In genomic region chr11:134355656-134356055, GRCh38 we compare ENCODE assay signal across 20 cellular contexts. TPM values are rescaled to one million over a fixed set of nuclear protein-coding genes. Genes with fewer than 3 reads are reported as not detected.
DNase-seq lines count a peak whose midpoint lies in the region; ATAC-seq, FAIRE-seq and TF ChIP-seq lines count a peak whose summit lies in the region.
"Had no signal": no experiment of that assay in that cellular context is flagged by ENCODE, and none has a peak within 500 bp of the region (broad histone marks: within the 10 kb centered on the region; RNA-seq: fewer than 3 reads in every experiment).

No MANE protein-coding gene starts in this region.

- H3K27ac Mint-ChIP-seq in mesothelial cell of epicardium = peak overlapping the region; percentile 1
- H3K27ac Mint-ChIP-seq: H9 had no signal

- H3K4me3 ChIP-seq in bronchial epithelial cell (ENCODE audit: low read depth, low read length) (no peak overlapping the region), transverse colon (no peak overlapping the region), trophoblast cell (ENCODE audit: low read depth, low read length) (no peak overlapping the region)
- H3K4me3 ChIP-seq: A549 had no signal

- H3K4me3 Mint-ChIP-seq in mesothelial cell of epicardium = no peak overlapping the region
- H3K4me3 Mint-ChIP-seq: H9 had no signal

- no peaks in the 10 kb centered on the region for H3K36me3 ChIP-seq in bronchial epithelial cell (ENCODE audit: control insufficient read depth, insufficient read depth, low read length)
- H3K36me3 ChIP-seq in transverse colon = no peaks in the 10 kb centered on the region
- H3K36me3 ChIP-seq in trophoblast cell (ENCODE audit: control insufficient read depth in 1 of 2, insufficient read depth in 2 of 2, low read length in 2 of 2) = no peaks in the 10 kb centered on the region

- H3K27me3 ChIP-seq in bronchial epithelial cell (ENCODE audit: control insufficient read depth, insufficient read depth, low read length) (no peaks in the 10 kb centered on the region), transverse colon (no peaks in the 10 kb centered on the region), trophoblast cell (ENCODE audit: insufficient read depth, low read length) (no peaks in the 10 kb centered on the region)

- DNase-seq in GM12892 (ENCODE audit: insufficient read length) (no peak), bronchial epithelial cell (ENCODE audit: low read depth) (peak; percentile 64), mesothelial cell of epicardium (ENCODE audit: low spot score in 2 of 2, unreplicated experiment in 2 of 2) (no peak), transverse colon (no peak), trophoblast cell (no peak)
- no peak for DNase-seq in activated CD4-positive, CD25-positive, alpha-beta regulatory T cell treated with anti-CD3 and anti-CD28 coated beads, Interleukin-2, amount 50 U/mL, for 72 hours
- DNase-seq: C1 segment of cervical spinal cord; COR-L47; EL; H9; IMR-90; Kasumi-1; NCI-H187 treated with DMSO at 0.1 percent for 48 hours; NCI-H526 treated with DMSO at 0.1 percent for 48 hours; NK-92 treated with Interleukin-12 subunit alpha and Interleukin-12 subunit beta, amount 100 ng/mL, for 24 hours; SHP77 treated with DMSO at 0.1 percent for 48 hours had no signal

- peak; percentile 77 for TF ChIP-seq EP300 in transverse colon (IDR thresholded peaks at IDR 0.05; ENCODE audit: low read depth)

- FAIRE-seq in GM12892 (lab: Jason Lieb, UNC) (peak; percentile 21), bronchial epithelial cell (lab: Jason Lieb, UNC) (no peak)
- FAIRE-seq: A549 had no signal

- H3K79me2 ChIP-seq in trophoblast cell (ENCODE audit: control insufficient read depth, insufficient read depth, low read length, poor library complexity) = no peaks in the 10 kb centered on the region

- no peak overlapping the region for H2AK5ac ChIP-seq in trophoblast cell (ENCODE audit: low read length)

- H3K4me2 ChIP-seq in trophoblast cell (ENCODE audit: low read length) = no peak overlapping the region
- H3K4me2 ChIP-seq: A549 had no signal

- no peak overlapping the region for H2BK120ac ChIP-seq in trophoblast cell (ENCODE audit: insufficient read depth, low read length, poor library complexity)

- TF ChIP-seq POLR2A in GM12892 (IDR thresholded peaks at IDR 0.05; ENCODE audit: low read depth, low read length) (no peak), transverse colon (IDR thresholded peaks at IDR 0.05) (no peak)

- peaks cover 7% of the 10 kb centered on the region for H3K36me3 Mint-ChIP-seq in mesothelial cell of epicardium

- H4K91ac ChIP-seq in trophoblast cell (ENCODE audit: low read depth, low read length) = no peak overlapping the region

- H3K27me3 Mint-ChIP-seq in mesothelial cell of epicardium (ENCODE audit: low read depth) = no peaks in the 10 kb centered on the region

- in situ Hi-C loops in transverse colon (cut with MboI; ENCODE audit: low pct_ligation_motif_present in 1 of 4, low pct_unique_long_range_greater_than_20kb in 1 of 4, low sequenced_read_pairs in 3 of 4) = no loop called here

- H3K14ac ChIP-seq in trophoblast cell (ENCODE audit: low read length) = no peak overlapping the region

- H4K12ac ChIP-seq in trophoblast cell (ENCODE audit: low read depth, low read length) = no peak overlapping the region

- no peaks in the 10 kb centered on the region for H3K9me3 ChIP-seq in transverse colon
- peaks cover 1% of the 10 kb centered on the region for H3K9me3 ChIP-seq in trophoblast cell (ENCODE audit: insufficient read depth, low read depth, low read length)
- H3K9me3 ChIP-seq: A549 had no signal

- H3K23ac ChIP-seq in trophoblast cell (ENCODE audit: low read length) = no peak overlapping the region

- H3K18ac ChIP-seq in trophoblast cell (ENCODE audit: low read length) = no peak overlapping the region

- peak overlapping the region in 3 of 4 donors; percentile 39 to 51 (median 40) for H3K27ac ChIP-seq in transverse colon
- no peak overlapping the region for H3K27ac ChIP-seq in trophoblast cell (ENCODE audit: low read depth, low read length)
- H3K27ac ChIP-seq: A549 had no signal

- peaks cover 11% of the 10 kb centered on the region for H3K4me1 Mint-ChIP-seq in mesothelial cell of epicardium

- no peak overlapping the region for H2BK5ac ChIP-seq in trophoblast cell (ENCODE audit: low read depth, low read length, poor library complexity)

- H3K9ac ChIP-seq in trophoblast cell (ENCODE audit: low read length) = no peak overlapping the region

- no peak overlapping the region for H2AFZ ChIP-seq in trophoblast cell (ENCODE audit: insufficient read depth, low read length, poor library complexity)

- H3K79me1 ChIP-seq in trophoblast cell (ENCODE audit: low read length) = no peaks in the 10 kb centered on the region

- intact Hi-C loops in transverse colon (cut with DNase I; ENCODE audit: low total_unique reads) = no loop called here

- no peak for ATAC-seq in HG02981 (IDR thresholded peaks at IDR 0.05; ENCODE audit: unreplicated experiment)
- ATAC-seq: A549 had no signal

- H3K4me1 ChIP-seq in transverse colon = peaks cover 0 to 7% (median 3%) of the 10 kb centered on the region in 4 donors
- no peaks in the 10 kb centered on the region for H3K4me1 ChIP-seq in trophoblast cell (ENCODE audit: control insufficient read depth in 1 of 2, insufficient read depth in 2 of 2, low read length in 2 of 2)
- H3K4me1 ChIP-seq: A549 had no signal

- no peak for TF ChIP-seq CTCF in bronchial epithelial cell (IDR thresholded peaks at IDR 0.05; ENCODE audit: insufficient read depth, low read length, severe bottlenecking)
- no peak for TF ChIP-seq CTCF in mesothelial cell of epicardium (IDR thresholded peaks at IDR 0.05; ENCODE audit: unreplicated experiment)
- no peak for TF ChIP-seq CTCF in transverse colon (IDR thresholded peaks at IDR 0.05)

- H2BK12ac ChIP-seq in trophoblast cell (ENCODE audit: low read length) = no peak overlapping the region

- no peak overlapping the region for H4K8ac ChIP-seq in trophoblast cell (ENCODE audit: low read depth, low read length)

- peaks cover 14% of the 10 kb centered on the region for H3K9me3 Mint-ChIP-seq in mesothelial cell of epicardium

- 78 to 94% methylated on average over 5 of the region's 5 CpGs for WGBS in transverse colon (ENCODE audit: low coverage in 1 of 2), 2 donors
- no CpG with 5 or more reads among the region's 5 CpGs for WGBS in trophoblast cell (ENCODE audit: extremely low coverage, insufficient coverage, insufficient read length)

- H3K4ac ChIP-seq in trophoblast cell (ENCODE audit: low read depth, low read length) = no peak overlapping the region

RNA-seq across cellular contexts. Expression of gene GLB1L2, which starts 23.9 kb away (rescaled TPM):
- polyA plus RNA-seq in GM12892 (2012; ENCODE audit: missing spikeins) = 0.19 TPM
- 2.9 and 3.4 TPM in 2 replicates for total RNA-seq in bronchial epithelial cell
- 8.9 to 9.9 TPM (median 9.5 TPM) in 3 replicates for total RNA-seq in mesothelial cell of epicardium
- total RNA-seq in transverse colon = 10 to 100 TPM; 26.2 to 39.5 (median 35.3) TPM
- polyA plus RNA-seq in trophoblast cell (2013) = 0.18 and 0.24 TPM in 2 replicates
- total RNA-seq: OCI-LY7 had no signal

RNA-seq across cellular contexts. Expression of gene B3GAT1, which starts 56.4 kb away (rescaled TPM):
- not detected for polyA plus RNA-seq in GM12892 (2012; ENCODE audit: missing spikeins)
- under 0.01 TPM in 1 of 2 replicates, not detected in the other for total RNA-seq in bronchial epithelial cell
- 1.4 to 1.5 TPM (median 1.5 TPM) in 3 replicates for total RNA-seq in mesothelial cell of epicardium
- total RNA-seq in transverse colon = under 1 TPM in 2 of 4 donors, not detected in 2; 0.14 to 0.16 TPM
- 0.06 and 0.07 TPM in 2 replicates for polyA plus RNA-seq in trophoblast cell (2013)
- total RNA-seq: IMR-90, OCI-LY7, RPMI7951 had no signal
- polyA plus RNA-seq: A549, IMR-90 had no signal
